1 cellular context compared by ENCODE assay signal in the genomic region with DNA sequence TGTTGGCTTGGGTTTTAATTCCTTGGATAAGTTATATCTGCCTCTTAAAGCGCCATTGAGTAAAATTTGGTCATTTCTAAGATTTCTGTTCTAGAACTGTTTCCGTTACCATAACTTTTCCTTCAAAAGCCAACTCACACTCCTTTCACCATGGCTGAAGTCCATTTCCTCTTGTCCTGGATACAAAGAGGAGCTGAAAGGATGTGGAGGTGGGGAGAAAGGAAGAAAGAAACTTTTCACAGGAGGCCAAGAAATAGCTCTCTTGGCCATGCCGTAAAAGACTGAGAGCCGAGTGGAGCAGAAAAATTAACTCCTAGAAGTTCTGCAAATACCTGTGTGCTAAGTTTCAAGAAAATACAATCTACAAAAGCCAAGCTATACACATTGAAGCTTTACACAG.
TF ChIP-seq lines count a peak whose summit lies in the region.

No MANE protein-coding gene starts in this region.

TF ChIP-seq in GM23338, 12 proteins besides CTCF, POLR2A, EP300 and RAD21 (continued from another document):
- TF ChIP-seq, protein P1, sequence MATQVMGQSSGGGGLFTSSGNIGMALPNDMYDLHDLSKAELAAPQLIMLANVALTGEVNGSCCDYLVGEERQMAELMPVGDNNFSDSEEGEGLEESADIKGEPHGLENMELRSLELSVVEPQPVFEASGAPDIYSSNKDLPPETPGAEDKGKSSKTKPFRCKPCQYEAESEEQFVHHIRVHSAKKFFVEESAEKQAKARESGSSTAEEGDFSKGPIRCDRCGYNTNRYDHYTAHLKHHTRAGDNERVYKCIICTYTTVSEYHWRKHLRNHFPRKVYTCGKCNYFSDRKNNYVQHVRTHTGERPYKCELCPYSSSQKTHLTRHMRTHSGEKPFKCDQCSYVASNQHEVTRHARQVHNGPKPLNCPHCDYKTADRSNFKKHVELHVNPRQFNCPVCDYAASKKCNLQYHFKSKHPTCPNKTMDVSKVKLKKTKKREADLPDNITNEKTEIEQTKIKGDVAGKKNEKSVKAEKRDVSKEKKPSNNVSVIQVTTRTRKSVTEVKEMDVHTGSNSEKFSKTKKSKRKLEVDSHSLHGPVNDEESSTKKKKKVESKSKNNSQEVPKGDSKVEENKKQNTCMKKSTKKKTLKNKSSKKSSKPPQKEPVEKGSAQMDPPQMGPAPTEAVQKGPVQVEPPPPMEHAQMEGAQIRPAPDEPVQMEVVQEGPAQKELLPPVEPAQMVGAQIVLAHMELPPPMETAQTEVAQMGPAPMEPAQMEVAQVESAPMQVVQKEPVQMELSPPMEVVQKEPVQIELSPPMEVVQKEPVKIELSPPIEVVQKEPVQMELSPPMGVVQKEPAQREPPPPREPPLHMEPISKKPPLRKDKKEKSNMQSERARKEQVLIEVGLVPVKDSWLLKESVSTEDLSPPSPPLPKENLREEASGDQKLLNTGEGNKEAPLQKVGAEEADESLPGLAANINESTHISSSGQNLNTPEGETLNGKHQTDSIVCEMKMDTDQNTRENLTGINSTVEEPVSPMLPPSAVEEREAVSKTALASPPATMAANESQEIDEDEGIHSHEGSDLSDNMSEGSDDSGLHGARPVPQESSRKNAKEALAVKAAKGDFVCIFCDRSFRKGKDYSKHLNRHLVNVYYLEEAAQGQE (IDR thresholded peaks at IDR 0.05; ENCODE audit: unreplicated experiment): no peak
- TF ChIP-seq, protein P2, sequence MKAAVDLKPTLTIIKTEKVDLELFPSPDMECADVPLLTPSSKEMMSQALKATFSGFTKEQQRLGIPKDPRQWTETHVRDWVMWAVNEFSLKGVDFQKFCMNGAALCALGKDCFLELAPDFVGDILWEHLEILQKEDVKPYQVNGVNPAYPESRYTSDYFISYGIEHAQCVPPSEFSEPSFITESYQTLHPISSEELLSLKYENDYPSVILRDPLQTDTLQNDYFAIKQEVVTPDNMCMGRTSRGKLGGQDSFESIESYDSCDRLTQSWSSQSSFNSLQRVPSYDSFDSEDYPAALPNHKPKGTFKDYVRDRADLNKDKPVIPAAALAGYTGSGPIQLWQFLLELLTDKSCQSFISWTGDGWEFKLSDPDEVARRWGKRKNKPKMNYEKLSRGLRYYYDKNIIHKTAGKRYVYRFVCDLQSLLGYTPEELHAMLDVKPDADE (IDR thresholded peaks at IDR 0.05): no peak
- TF ChIP-seq ZNF331 (CRISPR knock-in tag; IDR thresholded peaks at IDR 0.05; ENCODE audit: low read depth): no peak
- no peak for TF ChIP-seq STAT1 (IDR thresholded peaks at IDR 0.05; ENCODE audit: unreplicated experiment)
- no peak for TF ChIP-seq CREB1 (CRISPR knock-in tag; IDR thresholded peaks at IDR 0.05; ENCODE audit: low read depth)
- no peak for TF ChIP-seq EZH2phosphoT487 (IDR thresholded peaks at IDR 0.05; ENCODE audit: unreplicated experiment)
